24 cellular contexts compared by ENCODE assay signal in the genomic region with DNA sequence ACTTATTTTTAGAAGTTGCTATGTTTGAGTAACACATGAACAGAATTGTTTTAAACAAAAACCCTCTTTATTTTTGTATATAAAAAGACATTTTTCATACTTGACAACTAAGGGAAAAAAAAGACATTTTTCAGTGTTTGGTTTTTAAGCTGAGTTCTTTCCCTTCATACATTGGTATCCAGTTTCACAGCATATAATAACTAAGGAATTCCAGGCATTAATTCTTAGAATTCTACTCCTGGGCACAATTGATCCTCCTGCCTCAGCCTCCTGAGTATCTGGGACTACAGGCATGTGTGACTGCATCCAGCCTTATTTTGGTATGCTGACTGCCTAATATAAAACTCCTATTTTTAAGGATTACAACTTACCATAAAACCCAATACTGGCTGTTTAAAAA. TPM values are rescaled to one million over a fixed set of nuclear protein-coding genes. Genes with fewer than 3 reads are reported as not detected.
DNase-seq lines count a peak whose midpoint lies in the region; ATAC-seq, FAIRE-seq and TF ChIP-seq lines count a peak whose summit lies in the region.
"Had no signal": no experiment of that assay in that cellular context is flagged by ENCODE, and none has a peak within 500 bp of the region (broad histone marks: within the 10 kb centered on the region; RNA-seq: fewer than 3 reads in every experiment).

No MANE protein-coding gene starts in this region.

- H3K27ac Mint-ChIP-seq in chondrocyte (ENCODE audit: unreplicated experiment) (peak overlapping the region; percentile 77), Calu3 (ENCODE audit: unreplicated experiment) (no peak overlapping the region)
- H3K27ac Mint-ChIP-seq in naive thymus-derived CD8-positive, alpha-beta T cell: peak overlapping the region in 7 of 10 donors; percentile 41 to 88 (median 78)
- H3K27ac Mint-ChIP-seq: activated T-helper 1 cell treated with anti-CD3 and anti-CD28 coated beads, Interleukin-12 subunit alpha, Interleukin-12 subunit beta, Interleukin-2, Interleukin-4 antibody, amounts not matched to agents 30 ng/mL and 10 ng/mL and 1 ng/mL, durations not matched to agents 14 hours and 24 hours and 36 hours; CD14-positive monocyte; naive B cell; stimulated activated memory B cell treated with anti-CD40 and anti-IgM and Interleukin-4, amounts not matched to agents 10 μg/mL and 1 μg/mL and 100 μg/mL, for 72 hours had no signal

- no peaks in the 10 kb centered on the region for H3K36me3 ChIP-seq in HepG2 (replicated peaks in 1 of 2; ENCODE audit: control insufficient read depth in 1 of 2, insufficient read depth in 2 of 2, low read length in 2 of 2)

- no peak for ATAC-seq in naive thymus-derived CD8-positive, alpha-beta T cell
- no peak for ATAC-seq in HepG2
- ATAC-seq: stimulated activated memory B cell treated with anti-CD40 and anti-IgM and Interleukin-4, amounts not matched to agents 10 μg/mL and 1 μg/mL and 100 μg/mL, for 72 hours had no signal

- peak; percentile 79 for DNase-seq in EL
- DNase-seq in NCI-H226: peak; percentile 4
- DNase-seq in chondrocyte (ENCODE audit: low spot score): no peak
- DNase-seq in naive thymus-derived CD8-positive, alpha-beta T cell: no peak
- no peak for DNase-seq in NCI-H748 treated with DMSO at 0.1 percent for 48 hours (lab: John Stamatoyannopoulos, UW)
- no peak for DNase-seq in HepG2 (ENCODE audit: low spot score)
- DNase-seq in Calu3: no peak
- DNase-seq in head of caudate nucleus: no peak
- DNase-seq: activated CD4-positive, alpha-beta T cell treated with anti-CD3 and anti-CD28 coated beads for 48 hours; aorta; effector memory CD4-positive, alpha-beta T cell; KG1; naive B cell; NCI-H1694; NCI-H526; RPMI8226; stimulated activated CD4-positive, alpha-beta T cell treated with anti-CD3 and anti-CD28 coated beads, Interleukin-4, amount 100 ng/mL, for 4 hours; T1000 had no signal

- CTCF ChIA-PET in HepG2 (lab: Yijun Ruan, JAX; ENCODE audit: low intra/inter-chr PET ratio, low total read pairs) (no interaction called here), Calu3 (lab: Charles Lee) (interaction anchor here (0.6 to 1.4 kb wide), 6 partner anchors 24 to 195 kb away, joined by 3 to 6 read pairs (median 4); a partner anchor contains a TSS)

- no peak for TF ChIP-seq POLR2A in HepG2 (IDR thresholded peaks at IDR 0.05; ENCODE audit: insufficient read depth in 1 of 2, low read depth in 2 of 2, low read length in 2 of 2)

- no peak for TF ChIP-seq CTCF in chondrocyte (IDR thresholded peaks at IDR 0.05)
- no peak for TF ChIP-seq CTCF in HepG2 (CRISPR knock-in tag; IDR thresholded peaks at IDR 0.05)
- TF ChIP-seq CTCF in Calu3 (IDR thresholded peaks at IDR 0.05; ENCODE audit: unreplicated experiment): no peak

- no peaks in the 10 kb centered on the region for H4K20me1 ChIP-seq in HepG2 (ENCODE audit: insufficient read depth, low read length)

- no peak overlapping the region for H3K4me3 ChIP-seq in HepG2 (replicated peaks in 1 of 3; ENCODE audit: insufficient read depth in 1 of 3, low read depth in 2 of 3, low read length in 3 of 3)

- no peaks in the 10 kb centered on the region for H3K9me3 ChIP-seq in HepG2 (ENCODE audit: low read length)

- TF ChIP-seq EP300 in HepG2 (IDR thresholded peaks at IDR 0.05; ENCODE audit: low read depth in 2 of 2, low read length in 2 of 2) (no peak), HepG2 (CRISPR knock-in tag; IDR thresholded peaks at IDR 0.05; ENCODE audit: borderline replicate concordance) (no peak)

- H3K27me3 Mint-ChIP-seq in chondrocyte (ENCODE audit: low read depth) (no peaks in the 10 kb centered on the region), Calu3 (ENCODE audit: unreplicated experiment) (no peaks in the 10 kb centered on the region)
- no peaks in the 10 kb centered on the region for H3K27me3 Mint-ChIP-seq in naive thymus-derived CD8-positive, alpha-beta T cell
- H3K27me3 Mint-ChIP-seq: naive B cell; stimulated activated memory B cell treated with anti-CD40 and anti-IgM and Interleukin-4, amounts not matched to agents 10 μg/mL and 1 μg/mL and 100 μg/mL, for 72 hours had no signal

- no peaks in the 10 kb centered on the region for H3K79me2 ChIP-seq in HepG2 (ENCODE audit: insufficient read depth, low read length)

- H3K27ac ChIP-seq in HepG2 (ENCODE audit: extremely low read length, insufficient read depth, low read length): no peak overlapping the region

- no peak overlapping the region for H3K9ac ChIP-seq in HepG2 (ENCODE audit: insufficient read depth, low read depth, low read length)

- no TSS peak for BruUV-seq in HepG2 (replicated peaks; lab: Mats Ljungman, UMichigan)
- BruUV-seq in Calu3 (replicated peaks; lab: Mats Ljungman, UMichigan): no TSS peak

- in situ Hi-C loops in HepG2 (cut with HindIII; ENCODE audit: extremely low pct_ligation_motif_present, low pct_unique_long_range_greater_than_20kb): no loop called here

- FAIRE-seq in HepG2 (lab: Jason Lieb, UNC): no peak

- H3K9me3 Mint-ChIP-seq in chondrocyte (ENCODE audit: low read depth): no peaks in the 10 kb centered on the region
- no peaks in the 10 kb centered on the region for H3K9me3 Mint-ChIP-seq in naive thymus-derived CD8-positive, alpha-beta T cell
- H3K9me3 Mint-ChIP-seq in Calu3 (ENCODE audit: low read depth, unreplicated experiment): no peaks in the 10 kb centered on the region
- H3K9me3 Mint-ChIP-seq: activated T-helper 1 cell treated with anti-CD3 and anti-CD28 coated beads, Interleukin-12 subunit alpha, Interleukin-12 subunit beta, Interleukin-2, Interleukin-4 antibody, amounts not matched to agents 30 ng/mL and 10 ng/mL and 1 ng/mL, durations not matched to agents 14 hours and 24 hours and 36 hours; CD14-positive monocyte; naive B cell; stimulated activated memory B cell treated with anti-CD40 and anti-IgM and Interleukin-4, amounts not matched to agents 10 μg/mL and 1 μg/mL and 100 μg/mL, for 72 hours had no signal

- no peak overlapping the region for H3K4me2 ChIP-seq in HepG2 (ENCODE audit: low read depth, low read length)

- no peak overlapping the region for H3K4me3 Mint-ChIP-seq in chondrocyte (ENCODE audit: unreplicated experiment)
- no peak overlapping the region for H3K4me3 Mint-ChIP-seq in naive thymus-derived CD8-positive, alpha-beta T cell
- no peak overlapping the region for H3K4me3 Mint-ChIP-seq in Calu3 (ENCODE audit: low read depth, unreplicated experiment)
- H3K4me3 Mint-ChIP-seq: activated T-helper 1 cell treated with anti-CD3 and anti-CD28 coated beads, Interleukin-12 subunit alpha, Interleukin-12 subunit beta, Interleukin-2, Interleukin-4 antibody, amounts not matched to agents 30 ng/mL and 10 ng/mL and 1 ng/mL, durations not matched to agents 14 hours and 24 hours and 36 hours; CD14-positive monocyte; naive B cell; stimulated activated memory B cell treated with anti-CD40 and anti-IgM and Interleukin-4, amounts not matched to agents 10 μg/mL and 1 μg/mL and 100 μg/mL, for 72 hours had no signal

- no peak for TF ChIP-seq RAD21 in HepG2 (CRISPR knock-in tag; IDR thresholded peaks at IDR 0.05)

- intact Hi-C loops in HepG2 (cut with micrococcal nuclease; ENCODE audit: unreplicated experiment) (no loop called here), Calu3 (cut with micrococcal nuclease; ENCODE audit: unreplicated experiment) (no loop called here), head of caudate nucleus (cut with DNase I) (no loop called here)

- H3K36me3 Mint-ChIP-seq in chondrocyte (ENCODE audit: low read depth): no peaks in the 10 kb centered on the region
- H3K36me3 Mint-ChIP-seq in naive thymus-derived CD8-positive, alpha-beta T cell: no peaks in the 10 kb centered on the region
- H3K36me3 Mint-ChIP-seq in Calu3 (ENCODE audit: insufficient read depth, unreplicated experiment): no peaks in the 10 kb centered on the region
- H3K36me3 Mint-ChIP-seq: CD14-positive monocyte; naive B cell; stimulated activated memory B cell treated with anti-CD40 and anti-IgM and Interleukin-4, amounts not matched to agents 10 μg/mL and 1 μg/mL and 100 μg/mL, for 72 hours had no signal

- H3K4me1 ChIP-seq in HepG2 (ENCODE audit: insufficient read depth, low read length): no peaks in the 10 kb centered on the region

- POLR2A ChIA-PET in naive thymus-derived CD8-positive, alpha-beta T cell (lab: Charles Lee): interaction anchor here (1.0 kb wide), 3 partner anchors 33 to 230 kb away, joined by 3 read pairs; no protein-coding TSS in a partner anchor
- POLR2A ChIA-PET in HepG2 (lab: Yijun Ruan, JAX): no interaction called here

- H2AFZ ChIP-seq in HepG2 (ENCODE audit: low read length): no peak overlapping the region

- no peaks in the 10 kb centered on the region for H3K27me3 ChIP-seq in HepG2 (ENCODE audit: control insufficient read depth in 1 of 2, insufficient read depth in 2 of 2, low read length in 2 of 2)

- peaks cover 32% of the 10 kb centered on the region for H3K4me1 Mint-ChIP-seq in chondrocyte (ENCODE audit: low read depth)
- H3K4me1 Mint-ChIP-seq in naive thymus-derived CD8-positive, alpha-beta T cell: peaks cover 1 to 37% (median 24%) of the 10 kb centered on the region in 4 donors
- no peaks in the 10 kb centered on the region for H3K4me1 Mint-ChIP-seq in Calu3 (ENCODE audit: low read depth, unreplicated experiment)
- H3K4me1 Mint-ChIP-seq: CD14-positive monocyte; stimulated activated memory B cell treated with anti-CD40 and anti-IgM and Interleukin-4, amounts not matched to agents 10 μg/mL and 1 μg/mL and 100 μg/mL, for 72 hours had no signal

RNA-seq across cellular contexts. Expression of a gene that starts 8.4 kb away (rescaled TPM):
- total RNA-seq in chondrocyte: not detected in 3 replicates
- total RNA-seq in naive thymus-derived CD8-positive, alpha-beta T cell: under 1 TPM in 1 of 2 experiments, not detected in 1; 0.22 TPM
- not detected for polyA plus RNA-seq in naive thymus-derived CD8-positive, alpha-beta T cell
- not detected in 2 replicates for total RNA-seq in HepG2 (2016; rRNA removed; fragmentation: Illumina TruSeq; extraction: Trizol)
- total RNA-seq in HepG2 (2016; cell fraction: cytosol; rRNA removed; fragmentation: Illumina TruSeq; extraction: Trizol; ENCODE audit: low read depth): not detected in 2 replicates
- total RNA-seq in HepG2 (2016; cell fraction: insoluble cytoplasmic fraction; rRNA removed; fragmentation: Illumina TruSeq; extraction: Trizol): not detected in 2 replicates
- total RNA-seq in HepG2 (2016; cell fraction: membrane; rRNA removed; fragmentation: Illumina TruSeq; extraction: Trizol): not detected in 2 replicates
- not detected in 2 replicates for total RNA-seq in HepG2 (2016; cell fraction: nucleus; rRNA removed; fragmentation: Illumina TruSeq; extraction: Trizol)
- polyA plus RNA-seq in HepG2 (2011; rRNA removed): not detected in 2 replicates
- polyA plus RNA-seq in HepG2 (2011; cell fraction: cytosol; rRNA removed): not detected in 2 replicates
- not detected in 2 replicates for polyA plus RNA-seq in HepG2 (2011; cell fraction: nucleus; rRNA removed)
- not detected in 2 replicates for polyA plus RNA-seq in HepG2 (2012)
- not detected in 2 replicates for polyA plus RNA-seq in HepG2 (2016; cell fraction: cytosol; fragmentation: Illumina TruSeq; extraction: Trizol; ENCODE audit: low read depth)
- polyA plus RNA-seq in HepG2 (2016; cell fraction: insoluble cytoplasmic fraction; fragmentation: Illumina TruSeq; extraction: Trizol; ENCODE audit: low read depth): not detected in 2 replicates
- not detected in 2 replicates for polyA plus RNA-seq in HepG2 (2016; cell fraction: membrane; fragmentation: Illumina TruSeq; extraction: Trizol; ENCODE audit: low read depth)
- not detected in 2 replicates for polyA plus RNA-seq in HepG2 (2016; cell fraction: nucleus; fragmentation: Illumina TruSeq; extraction: Trizol; ENCODE audit: insufficient read depth, low read depth)
- polyA minus RNA-seq in HepG2 (2011; rRNA and poly(A)+ RNA removed; ENCODE audit: low replicate concordance): not detected in 2 replicates
- polyA minus RNA-seq in HepG2 (2011; cell fraction: cytosol; rRNA and poly(A)+ RNA removed): not detected in 2 replicates
- polyA minus RNA-seq in HepG2 (2011; cell fraction: nucleus; rRNA and poly(A)+ RNA removed): not detected in 2 replicates
- not detected in 2 replicates for total RNA-seq in Calu3 (2022)
- total RNA-seq: aorta, kidney epithelial cell, renal cortical epithelial cell, urinary bladder had no signal
- polyA plus RNA-seq: aorta, CD14-positive monocyte, urinary bladder had no signal

Comparison
In these comparisons a context has a peak if more than half of its experiments do, and no peak if none do; other contexts are left out.
1. DNase-seq: peak in EL (single experiment) and NCI-H226 (single experiment); none in chondrocyte (single experiment), naive thymus-derived CD8-positive, alpha-beta T cell (0 of 10), NCI-H748 treated with DMSO at 0.1 percent for 48 hours (single experiment), HepG2 (single experiment), Calu3 (single experiment) and head of caudate nucleus (0 of 42).